In the genomic region with DNA sequence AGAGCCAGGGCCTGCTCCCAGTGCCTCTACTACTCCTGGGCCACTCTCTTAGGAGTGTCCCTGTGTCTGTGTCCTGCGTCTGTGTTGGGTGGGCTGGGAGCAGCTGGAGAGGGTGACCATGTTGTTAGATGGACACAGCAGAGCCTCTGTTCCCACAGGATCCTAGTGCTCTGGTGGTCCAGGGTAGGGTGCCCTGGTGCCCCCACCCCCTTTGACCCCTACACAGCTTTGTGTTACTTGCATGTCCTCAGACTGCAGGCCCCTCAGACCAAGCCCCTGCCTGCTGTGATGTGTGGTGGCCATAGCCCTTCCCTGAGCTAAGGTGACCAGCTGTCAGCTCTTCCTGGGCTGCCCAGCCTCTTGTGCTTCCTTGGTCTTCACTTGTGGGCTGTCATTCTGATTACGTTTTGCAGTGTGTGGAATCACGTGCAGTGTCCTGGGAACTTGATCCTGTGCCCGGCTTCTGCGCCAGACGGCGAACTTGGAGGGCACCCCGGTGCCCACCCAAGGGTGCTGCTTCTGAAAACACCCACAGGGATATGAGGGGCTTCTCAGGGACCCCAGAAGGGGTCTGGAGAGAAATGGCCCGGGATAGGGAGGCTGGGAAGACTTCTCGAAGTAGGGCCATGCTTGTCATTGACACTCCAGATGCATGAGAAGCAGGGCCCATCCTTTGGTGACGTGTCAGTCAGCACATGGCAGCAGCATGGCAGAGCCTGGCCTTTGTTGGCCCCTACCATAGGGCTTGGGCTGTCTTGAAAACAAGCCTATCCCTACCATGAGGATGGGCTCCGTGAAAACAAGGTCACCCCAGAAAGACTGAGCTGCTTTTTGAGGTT, we compare ENCODE assay signal across 8 cellular contexts. TPM values are rescaled to one million over a fixed set of nuclear protein-coding genes. Genes with fewer than 3 reads are reported as not detected.
A peak's percentile ranks its signal among the peaks of the same experiment; 100 is the strongest.
DNase-seq lines count a peak whose midpoint lies in the region; ATAC-seq, FAIRE-seq and TF ChIP-seq lines count a peak whose summit lies in the region.

No MANE protein-coding gene starts in this region.

- peaks cover 58% of the 10 kb centered on the region for H3K4me1 Mint-ChIP-seq in central memory CD8-positive, alpha-beta T cell

- H3K4me1 ChIP-seq in A673 (ENCODE audit: insufficient read depth, low read length, poor library complexity, severe bottlenecking) (peaks cover 5% of the 10 kb centered on the region), muscle layer of duodenum (ENCODE audit: control insufficient read depth in 1 of 2, insufficient read depth in 2 of 2, low read length in 2 of 2) (peaks cover 12 to 21% of the 10 kb centered on the region in 2 donors)

- TF ChIP-seq CTCF in A673 (conservative IDR thresholded peaks at IDR 0.05; ENCODE audit: low read depth, low read length) = no peak

- ATAC-seq in central memory CD8-positive, alpha-beta T cell (replicated peaks; ENCODE audit: extremely low read depth, poor library complexity, severe bottlenecking) = no peak
- ATAC-seq in HG03439 (IDR thresholded peaks at IDR 0.05; ENCODE audit: unreplicated experiment) = no peak

- FAIRE-seq in HTR-8/SVneo (lab: Jason Lieb, UNC) = no peak

- BruUV-seq in A673 (replicated peaks; lab: Mats Ljungman, UMichigan) = no TSS peak

- DNase-seq in A673 (ENCODE audit: low spot score) = no peak
- no peak for DNase-seq in Jurkat, Clone E6-1 (ENCODE audit: low read depth, low spot score)
- DNase-seq in central memory CD8-positive, alpha-beta T cell (ENCODE audit: low spot score in 2 of 2) = no peak
- DNase-seq in globus pallidus (ENCODE audit: low spot score) = no peak
- no peak for DNase-seq in HTR-8/SVneo (ENCODE audit: insufficient read length, low spot score)
- DNase-seq in cerebellum (ENCODE audit: low spot score) = no peak

- H3K27ac ChIP-seq in A673 (ENCODE audit: low read depth, low read length, poor library complexity, severe bottlenecking) = no peak overlapping the region
- peak overlapping the region; percentile 45 for H3K27ac ChIP-seq in muscle layer of duodenum (ENCODE audit: low read length)

- CTCF ChIA-PET in A673 (lab: Charles Lee) = interaction anchor here (0.6 kb wide), 1 partner anchor 60 kb away, joined by 11 read pairs; no protein-coding TSS in a partner anchor

- H3K36me3 ChIP-seq in A673 (ENCODE audit: insufficient read depth, low read length, poor library complexity, severe bottlenecking) (no peaks in the 10 kb centered on the region), muscle layer of duodenum (ENCODE audit: control insufficient read depth in 1 of 2, insufficient read depth in 2 of 2, low read length in 2 of 2) (no peaks in the 10 kb centered on the region)

- POLR2A ChIA-PET in A673 (lab: Charles Lee; ENCODE audit: low non-redundant PET) = no interaction called here

- H3K27me3 ChIP-seq in A673 (replicated peaks; ENCODE audit: insufficient read depth, low read depth, low read length, poor library complexity) (peaks cover 12% of the 10 kb centered on the region), muscle layer of duodenum (ENCODE audit: low read depth, low read length) (no peaks in the 10 kb centered on the region)

- peak overlapping the region; percentile 88 for H3K27ac Mint-ChIP-seq in central memory CD8-positive, alpha-beta T cell (ENCODE audit: low read depth)

- peak overlapping the region; percentile 87 for H3K4me3 Mint-ChIP-seq in central memory CD8-positive, alpha-beta T cell

- intact Hi-C loops in A673 (cut with micrococcal nuclease; ENCODE audit: unreplicated experiment) = no loop called here

- H3K36me3 Mint-ChIP-seq in central memory CD8-positive, alpha-beta T cell (ENCODE audit: insufficient read depth) = peaks cover 25% of the 10 kb centered on the region

- no peaks in the 10 kb centered on the region for H3K9me3 ChIP-seq in A673 (ENCODE audit: low read depth, low read length, poor library complexity, severe bottlenecking)
- no peaks in the 10 kb centered on the region for H3K9me3 ChIP-seq in muscle layer of duodenum (ENCODE audit: control insufficient read depth in 1 of 2, low read length in 2 of 2)

- no peaks in the 10 kb centered on the region for H3K27me3 Mint-ChIP-seq in central memory CD8-positive, alpha-beta T cell

- no peaks in the 10 kb centered on the region for H3K9me3 Mint-ChIP-seq in central memory CD8-positive, alpha-beta T cell

- H3K4me3 ChIP-seq in A673 (ENCODE audit: low read depth, low read length, poor library complexity, severe bottlenecking) = peak overlapping the region; percentile 86
- peak overlapping the region; percentile 91 for H3K4me3 ChIP-seq in Jurkat, Clone E6-1 (ENCODE audit: low read length)
- peak overlapping the region; percentile 78 to 92 for H3K4me3 ChIP-seq in muscle layer of duodenum (ENCODE audit: low read depth in 1 of 2, low read length in 2 of 2)

RNA-seq across cellular contexts. Expression of a gene that starts 1.5 kb away (rescaled TPM):
- total RNA-seq in A673 (2021) = 17.7 and 21.5 TPM in 2 replicates
- polyA plus RNA-seq in Jurkat, Clone E6-1 (2012; ENCODE audit: insufficient read depth, insufficient read length) = 14.8 TPM
- 12.4 TPM for total RNA-seq in cerebellum

RNA-seq across cellular contexts. Expression of a gene that starts 5.8 kb away (rescaled TPM):
- total RNA-seq in A673 (2021) = 11.1 and 17.2 TPM in 2 replicates
- 12.7 TPM for polyA plus RNA-seq in Jurkat, Clone E6-1 (2012; ENCODE audit: insufficient read depth, insufficient read length)
- 64.5 TPM for total RNA-seq in cerebellum

RNA-seq across cellular contexts. Expression of a gene that starts 57.6 kb away (rescaled TPM):
- total RNA-seq in A673 (2021) (63.2 and 74.8 TPM in 2 replicates), cerebellum (45.4 TPM)
- 27.9 TPM for polyA plus RNA-seq in Jurkat, Clone E6-1 (2012; ENCODE audit: insufficient read depth, insufficient read length)
